35 cellular contexts compared by ENCODE assay signal in genomic region chr7:17103170-17103569, GRCh38.
"Had no signal": no experiment of that assay in that cellular context is flagged by ENCODE, and none has a peak within 500 bp of the region (broad histone marks: within the 10 kb centered on the region; RNA-seq: fewer than 3 reads in every experiment).

No MANE protein-coding gene starts in this region.

- H3K27ac Mint-ChIP-seq: activated CD4-positive, alpha-beta T cell treated with anti-CD3 and anti-CD28 coated beads, Interleukin-2, amount 10 ng/mL, durations not matched to agents 24 days and 14 days; activated CD8-positive, alpha-beta T cell treated with anti-CD3 and anti-CD28 coated beads for 36 hours; activated naive CD8-positive, alpha-beta T cell treated with anti-CD3 and anti-CD28 coated beads for 36 hours; activated T-cell treated with anti-CD3 and anti-CD28 coated beads, Interleukin-2, amount 50 U/mL, for 72 hours; activated T-helper 17 cell treated with anti-CD3 and anti-CD28 coated beads, Interleukin-2, amount 50 U/mL, for 72 hours had no signal

- H3K4me2 ChIP-seq: PC-9 had no signal

- H3K9me3 Mint-ChIP-seq: activated CD8-positive, alpha-beta T cell treated with anti-CD3 and anti-CD28 coated beads for 36 hours; activated naive CD8-positive, alpha-beta T cell treated with anti-CD3 and anti-CD28 coated beads for 36 hours; activated T-helper 17 cell treated with anti-CD3 and anti-CD28 coated beads, Interleukin-2, amount 50 U/mL, for 72 hours had no signal

- H3K4me3 ChIP-seq: PC-9 had no signal

- FAIRE-seq: RCC 7860 had no signal

- H3K27ac ChIP-seq: brain microvascular endothelial cell, PC-9, RWPE1, VCaP had no signal

- H3K36me3 ChIP-seq: brain microvascular endothelial cell had no signal

- H3K4me3 Mint-ChIP-seq: activated CD4-positive, alpha-beta T cell treated with anti-CD3 and anti-CD28 coated beads, Interleukin-2, amount 10 ng/mL, durations not matched to agents 24 days and 14 days; activated CD8-positive, alpha-beta T cell treated with anti-CD3 and anti-CD28 coated beads for 36 hours; activated naive CD8-positive, alpha-beta T cell treated with anti-CD3 and anti-CD28 coated beads for 36 hours; activated T-cell treated with anti-CD3 and anti-CD28 coated beads, Interleukin-2, amount 50 U/mL, for 72 hours; activated T-helper 17 cell treated with anti-CD3 and anti-CD28 coated beads, Interleukin-2, amount 50 U/mL, for 72 hours had no signal

- DNase-seq: activated CD4-positive, alpha-beta T cell treated with anti-CD3 and anti-CD28 coated beads, Interleukin-2, amount 10 ng/mL, durations not matched to agents 24 days and 14 days; activated CD4-positive, alpha-beta T cell treated with anti-CD3 and anti-CD28 coated beads, Interleukin-2, amount 50 U/mL, for 4 hours; activated CD4-positive, CD25-positive, alpha-beta regulatory T cell; activated CD8-positive, alpha-beta T cell treated with anti-CD3 and anti-CD28 coated beads for 36 hours; activated effector memory CD4-positive, alpha-beta T cell treated with anti-CD3 and anti-CD28 coated beads, Interleukin-2, amount 50 U/mL, for 16 hours; activated naive CD4-positive, alpha-beta T cell; activated naive CD4-positive, alpha-beta T cell treated with anti-CD3 and anti-CD28 coated beads, Interleukin-2, amount 50 U/mL, for 16 hours; activated naive CD8-positive, alpha-beta T cell treated with anti-CD3 and anti-CD28 coated beads for 36 hours; activated T-cell treated with anti-CD3 and anti-CD28 coated beads, Interleukin-2, amount 50 U/mL, for 1 hour; activated T-cell treated with anti-CD3 and anti-CD28 coated beads, Interleukin-2, amount 50 U/mL, for 72 hours; amniotic stem cell; aorta; brain microvascular endothelial cell; central memory CD4-positive, alpha-beta T cell; MM.1S; MV-4-11; NCI-H1092; NCI-H187; NCI-H2029 treated with DMSO at 0.1 percent for 48 hours; NCI-H2107; NCI-H2171; NCI-H510A; NCI-H526; NCI-H748 treated with DMSO at 0.1 percent for 48 hours; NK-92 treated with Interleukin-12 subunit alpha and Interleukin-12 subunit beta, amount 100 ng/mL, for 24 hours; PC-9; Right ventricle myocardium superior; SW 1271; T-helper 1 cell; T-helper 2 cell; T-helper 9 cell had no signal

- H2AFZ ChIP-seq: PC-9 had no signal

- H3K27me3 Mint-ChIP-seq: activated CD8-positive, alpha-beta T cell treated with anti-CD3 and anti-CD28 coated beads for 36 hours; activated naive CD8-positive, alpha-beta T cell treated with anti-CD3 and anti-CD28 coated beads for 36 hours; activated T-helper 17 cell treated with anti-CD3 and anti-CD28 coated beads, Interleukin-2, amount 50 U/mL, for 72 hours had no signal

- ATAC-seq: activated CD8-positive, alpha-beta T cell treated with anti-CD3 and anti-CD28 coated beads for 36 hours; activated T-cell treated with anti-CD3 and anti-CD28 coated beads, Interleukin-2, amount 50 U/mL, for 72 hours; activated T-helper 17 cell treated with anti-CD3 and anti-CD28 coated beads, Interleukin-2, amount 50 U/mL, for 72 hours had no signal

- H3K27me3 ChIP-seq: brain microvascular endothelial cell had no signal

- H3K4me1 Mint-ChIP-seq: activated CD4-positive, alpha-beta T cell treated with anti-CD3 and anti-CD28 coated beads, Interleukin-2, amount 10 ng/mL, durations not matched to agents 24 days and 14 days; activated naive CD8-positive, alpha-beta T cell treated with anti-CD3 and anti-CD28 coated beads for 36 hours had no signal
